ENCODE assay signal across 11 cellular contexts in genomic region chr3:40718681-40719080, GRCh38.
A peak's percentile ranks its signal among the peaks of the same experiment; 100 is the strongest.
DNase-seq lines count a peak whose midpoint lies in the region; ATAC-seq lines count a peak whose summit lies in the region.
"Had no signal": no experiment of that assay in that cellular context is flagged by ENCODE, and none has a peak within 500 bp of the region (broad histone marks: within the 10 kb centered on the region; RNA-seq: fewer than 3 reads in every experiment).

No MANE protein-coding gene starts in this region.

- H3K4me3 Mint-ChIP-seq in dendritic cell treated with granulocyte-macrophage colony-stimulating factor and Interleukin-4, amounts not matched to agents 40 ng/mL and 50 ng/mL, for 4 days: no peak overlapping the region
- H3K4me3 Mint-ChIP-seq: type B pancreatic cell had no signal

- peak overlapping the region; percentile 33 for H3K27ac Mint-ChIP-seq in dendritic cell treated with granulocyte-macrophage colony-stimulating factor and Interleukin-4, amounts not matched to agents 40 ng/mL and 50 ng/mL, for 4 days
- H3K27ac Mint-ChIP-seq: type B pancreatic cell had no signal

- intact Hi-C loops in dendritic cell treated with granulocyte-macrophage colony-stimulating factor and Interleukin-4, amounts not matched to agents 40 ng/mL and 50 ng/mL, for 4 days (cut with micrococcal nuclease): no loop called here

- DNase-seq in NCI-H146 treated with DMSO at 0.1 percent for 48 hours (lab: John Stamatoyannopoulos, UW; ENCODE audit: unreplicated experiment) (no peak), NCI-H2081 treated with DMSO at 0.1 percent for 48 hours (lab: John Stamatoyannopoulos, UW) (no peak), NCI-H2107 (lab: John Stamatoyannopoulos, UW) (no peak)
- no peak for DNase-seq in stimulated activated CD4-positive, alpha-beta T cell treated with anti-CD3 and anti-CD28 coated beads, Interleukin-4, amount 100 ng/mL, for 4 hours
- DNase-seq: DMS79 treated with DMSO at 0.1 percent for 48 hours, Right ventricle myocardium superior had no signal

- H3K4me1 Mint-ChIP-seq in dendritic cell treated with granulocyte-macrophage colony-stimulating factor and Interleukin-4, amounts not matched to agents 40 ng/mL and 50 ng/mL, for 4 days (ENCODE audit: low read depth): peaks cover 41% of the 10 kb centered on the region

- no peaks in the 10 kb centered on the region for H3K36me3 Mint-ChIP-seq in dendritic cell treated with granulocyte-macrophage colony-stimulating factor and Interleukin-4, amounts not matched to agents 40 ng/mL and 50 ng/mL, for 4 days (ENCODE audit: low read depth)

- ATAC-seq in GM18517 (IDR thresholded peaks at IDR 0.05; ENCODE audit: unreplicated experiment) (peak; percentile 96), GM21529 (IDR thresholded peaks at IDR 0.05; ENCODE audit: unreplicated experiment) (peak; percentile 88), HG03378 (IDR thresholded peaks at IDR 0.05; ENCODE audit: unreplicated experiment) (peak; percentile 98)

- no peaks in the 10 kb centered on the region for H3K9me3 Mint-ChIP-seq in dendritic cell treated with granulocyte-macrophage colony-stimulating factor and Interleukin-4, amounts not matched to agents 40 ng/mL and 50 ng/mL, for 4 days
- H3K9me3 Mint-ChIP-seq: type B pancreatic cell had no signal

- peaks cover 2% of the 10 kb centered on the region for H3K27me3 Mint-ChIP-seq in dendritic cell treated with granulocyte-macrophage colony-stimulating factor and Interleukin-4, amounts not matched to agents 40 ng/mL and 50 ng/mL, for 4 days
